Comparison of ENCODE assay signal across 18 cellular contexts in genomic region chr1:47774986-47775834, GRCh38.
"Had no signal": no experiment of that assay in that cellular context is flagged by ENCODE, and none has a peak within 500 bp of the region (broad histone marks: within the 10 kb centered on the region; RNA-seq: fewer than 3 reads in every experiment).

No MANE protein-coding gene starts in this region.

- H3K9me3 ChIP-seq: colonic mucosa, left lung, lower lobe of right lung, neutrophil, stomach, thoracic aorta, transverse colon had no signal

- H3K4me1 Mint-ChIP-seq: memory B cell had no signal

- DNase-seq: colonic mucosa; dermis blood vessel endothelial cell; erythroblast; foreskin keratinocyte; lower lobe of right lung; midbrain; small intestine; stimulated activated CD4-positive, alpha-beta T cell treated with anti-CD3 and anti-CD28 coated beads, Interleukin-12 subunit alpha, Interleukin-12 subunit beta, amount 100 ng/mL, for 4 hours; stimulated activated naive CD4-positive, alpha-beta T cell; stomach; substantia nigra; transverse colon had no signal

- H3K27me3 ChIP-seq: colonic mucosa, foreskin keratinocyte, hepatocyte, left lung, stomach, transverse colon had no signal

- H3K4me2 ChIP-seq: hepatocyte had no signal

- H3K27ac Mint-ChIP-seq: memory B cell; natural killer cell treated with Interleukin-12 subunit alpha and Interleukin-12 subunit beta and Interleukin-15 and Interleukin-18, amount 100 ng/mL, for 72 hours had no signal

- H3K36me3 Mint-ChIP-seq: memory B cell; natural killer cell treated with Interleukin-12 subunit alpha and Interleukin-12 subunit beta and Interleukin-15 and Interleukin-18, amount 100 ng/mL, for 72 hours had no signal

- H3K36me3 ChIP-seq: colonic mucosa, left lung, lower lobe of right lung, neutrophil, stomach, thoracic aorta, transverse colon had no signal

- ATAC-seq: foreskin keratinocyte; left lung; lower lobe of right lung; natural killer cell treated with Interleukin-12 subunit alpha and Interleukin-12 subunit beta and Interleukin-15 and Interleukin-18, amount 100 ng/mL, for 72 hours had no signal

- H3K27ac ChIP-seq: colonic mucosa, foreskin keratinocyte, hepatocyte, left lung, lower lobe of right lung, neutrophil, stomach, thoracic aorta, transverse colon had no signal

- H3K9me3 Mint-ChIP-seq: natural killer cell treated with Interleukin-12 subunit alpha and Interleukin-12 subunit beta and Interleukin-15 and Interleukin-18, amount 100 ng/mL, for 72 hours had no signal

- H3K4me1 ChIP-seq: colonic mucosa, foreskin keratinocyte, left lung, lower lobe of right lung, stomach, transverse colon had no signal

- H3K4me3 ChIP-seq: colonic mucosa, hepatocyte, left lung, lower lobe of right lung, stomach, thoracic aorta, transverse colon had no signal

- H3K4me3 Mint-ChIP-seq: memory B cell; natural killer cell treated with Interleukin-12 subunit alpha and Interleukin-12 subunit beta and Interleukin-15 and Interleukin-18, amount 100 ng/mL, for 72 hours had no signal

- H3K79me2 ChIP-seq: hepatocyte had no signal
